1 cellular context compared by ENCODE assay signal in genomic region chr19:50276370-50277063, GRCh38.
A peak's percentile ranks its signal among the peaks of the same experiment; 100 is the strongest.
TF ChIP-seq lines count a peak whose summit lies in the region.

No MANE protein-coding gene starts in this region.

TF ChIP-seq in HepG2, 621 proteins besides CTCF, POLR2A, EP300 and RAD21 (continued from another document):
- TF ChIP-seq ZBTB26 (CRISPR knock-in tag; IDR thresholded peaks at IDR 0.05; ENCODE audit: borderline replicate concordance) (0 out of 2 replicates have a peak, but pooled peaks have one; percentile 26), ZMYM4 (CRISPR knock-in tag; IDR thresholded peaks at IDR 0.05) (0 out of 2 replicates have a peak, but pooled peaks have one; percentile 2), BORCS8-MEF2B (CRISPR knock-in tag; IDR thresholded peaks at IDR 0.05) (no peak), STAG1 (CRISPR knock-in tag; IDR thresholded peaks at IDR 0.05) (0 out of 2 replicates have a peak, but pooled peaks have one; percentile 6), MYPOP (CRISPR knock-in tag; IDR thresholded peaks at IDR 0.05) (0 out of 2 replicates have a peak, but pooled peaks have one; percentile 18), AKNA (CRISPR knock-in tag; IDR thresholded peaks at IDR 0.05; ENCODE audit: borderline replicate concordance) (0 out of 2 replicates have a peak, but pooled peaks have one; percentile 3), ARNTL (CRISPR knock-in tag; IDR thresholded peaks at IDR 0.05) (peak; percentile 9; the same call in 1 of the 2 replicates), ZUFSP (CRISPR knock-in tag; IDR thresholded peaks at IDR 0.05; ENCODE audit: borderline replicate concordance) (no peak), ZNF350 (CRISPR knock-in tag; IDR thresholded peaks at IDR 0.05; ENCODE audit: borderline replicate concordance, low read depth) (0 out of 2 replicates have a peak, but pooled peaks have one; percentile 0), ZNF605 (CRISPR knock-in tag; IDR thresholded peaks at IDR 0.05) (no peak), PHF21A (CRISPR knock-in tag; IDR thresholded peaks at IDR 0.05) (0 out of 2 replicates have a peak, but pooled peaks have one; percentile 22)
